18 cellular contexts compared by ENCODE assay signal in genomic region chrY:23005315-23005714, GRCh38. TPM values are rescaled to one million over a fixed set of nuclear protein-coding genes. Genes with fewer than 3 reads are reported as not detected.
"Had no signal": no experiment of that assay in that cellular context is flagged by ENCODE, and none has a peak within 500 bp of the region (broad histone marks: within the 10 kb centered on the region; RNA-seq: fewer than 3 reads in every experiment).

No MANE protein-coding gene starts in this region.

RNA-seq across cellular contexts. Expression of gene BPY2, which starts 21.3 kb away (rescaled TPM):
- total RNA-seq: activated naive CD4-positive, alpha-beta T cell treated with anti-CD3 and anti-CD28 coated beads for 36 hours; activated naive CD8-positive, alpha-beta T cell treated with anti-CD3 and anti-CD28 coated beads for 36 hours; activated naive CD8-positive, alpha-beta T cell treated with anti-CD3 and anti-CD28 coated beads, Interleukin-2, amount 10 ng/mL, durations not matched to agents 7 days and 5 days; activated T-cell treated with anti-CD3 and anti-CD28 coated beads, Interleukin-2, amount 50 U/mL, for 4 hours; activated T-cell treated with anti-CD3 and anti-CD28 coated beads, Interleukin-2, amount 50 U/mL, for 72 hours; activated T-helper 1 cell treated with anti-CD3 and anti-CD28 coated beads, Interleukin-12 subunit alpha, Interleukin-12 subunit beta, Interleukin-2, Interleukin-4 antibody, amounts not matched to agents 30 ng/mL and 10 ng/mL and 1 ng/mL, durations not matched to agents 14 hours and 24 hours and 36 hours; activated T-helper 2 cell treated with anti-CD3 and anti-CD28 coated beads, Interferon-gamma antibody, Interleukin-2, Interleukin-4, amounts not matched to agents 10 μg/mL and 5 μg/mL and 100 μg/mL, durations not matched to agents 14 hours and 24 hours and 36 hours; adrenal gland; aorta; ascending aorta; astrocyte; body of pancreas; breast epithelium; bronchial epithelial cell; cardiac muscle cell; cardiac septum; cerebellum; chondrocyte had no signal
